In the genomic region with DNA sequence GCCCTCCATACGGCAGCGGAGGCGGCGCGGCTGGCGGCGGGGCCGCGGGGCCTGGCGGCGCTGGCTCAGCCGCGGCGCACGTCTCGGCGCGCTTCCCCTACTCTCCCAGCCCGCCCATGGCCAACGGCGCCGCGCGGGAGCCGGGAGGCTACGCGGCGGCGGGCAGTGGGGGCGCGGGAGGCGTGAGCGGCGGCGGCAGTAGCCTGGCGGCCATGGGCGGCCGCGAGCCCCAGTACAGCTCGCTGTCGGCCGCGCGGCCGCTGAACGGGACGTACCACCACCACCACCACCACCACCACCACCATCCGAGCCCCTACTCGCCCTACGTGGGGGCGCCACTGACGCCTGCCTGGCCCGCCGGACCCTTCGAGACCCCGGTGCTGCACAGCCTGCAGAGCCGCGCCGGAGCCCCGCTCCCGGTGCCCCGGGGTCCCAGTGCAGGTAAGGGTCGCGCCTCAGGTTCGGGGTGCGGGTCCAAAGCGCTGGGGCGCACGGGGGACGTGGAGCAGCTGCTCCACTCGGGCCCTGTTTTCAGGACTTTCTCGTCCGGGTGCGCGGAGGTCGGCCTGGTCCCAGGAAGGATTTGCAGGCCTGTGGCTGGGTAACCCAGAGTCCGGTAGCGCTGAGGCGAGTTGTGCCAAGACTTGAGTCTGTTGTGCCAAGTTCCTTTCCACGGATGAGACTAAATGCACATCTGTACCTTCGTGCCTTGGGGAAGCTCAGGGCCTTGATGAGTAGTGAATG, we compare ENCODE assay signal across 11 cellular contexts. TPM values are rescaled to one million over a fixed set of nuclear protein-coding genes. Genes with fewer than 3 reads are reported as not detected.
A peak's percentile ranks its signal among the peaks of the same experiment; 100 is the strongest.
DNase-seq lines count a peak whose midpoint lies in the region; ATAC-seq, FAIRE-seq and TF ChIP-seq lines count a peak whose summit lies in the region.
"Had no signal": no experiment of that assay in that cellular context is flagged by ENCODE, and none has a peak within 500 bp of the region (broad histone marks: within the 10 kb centered on the region; RNA-seq: fewer than 3 reads in every experiment).

No MANE protein-coding gene starts in this region.

- H2BK120ac ChIP-seq in IMR-90 (ENCODE audit: low read depth, low read length), result no peak overlapping the region

- BruUV-seq in IMR-90 (replicated peaks; lab: Mats Ljungman, UMichigan), result no TSS peak
- BruUV-seq in HepG2 (replicated peaks; lab: Mats Ljungman, UMichigan), result no TSS peak

- peaks cover 3% of the 10 kb centered on the region for H3K79me2 ChIP-seq in HepG2 (ENCODE audit: insufficient read depth, low read length)

- no peak for DNase-seq in IMR-90
- no peak for DNase-seq in HepG2 (ENCODE audit: low spot score)
- DNase-seq in effector memory CD8-positive, alpha-beta T cell, result no peak
- no peak for DNase-seq in GM10248 (ENCODE audit: extremely low spot score)
- DNase-seq in cerebellar nuclear complex (lab: John Stamatoyannopoulos, UW), result no peak
- no peak for DNase-seq in NOMO-1 (lab: John Stamatoyannopoulos, UW; ENCODE audit: unreplicated experiment in 2 of 2)

- POLR2A ChIA-PET in IMR-90 (lab: Charles Lee; ENCODE audit: unreplicated experiment) (no interaction called here), HepG2 (lab: Yijun Ruan, JAX) (no interaction called here), GM10248 (lab: Yijun Ruan, JAX) (no interaction called here)

- H3K27me3 ChIP-seq in IMR-90 (ENCODE audit: control insufficient read depth, insufficient read depth, low read length), result peaks cover 18% of the 10 kb centered on the region
- H3K27me3 ChIP-seq in duodenal mucosa (ENCODE audit: control insufficient read depth in 1 of 2, insufficient read depth in 2 of 2, low read length in 2 of 2), result peaks cover 10 to 16% of the 10 kb centered on the region in 2 donors
- peaks cover 0 to 17% of the 10 kb centered on the region in 2 experiments; a peak in 3 of 5 replicates for H3K27me3 ChIP-seq in HepG2 (ENCODE audit: control insufficient read depth in 1 of 2, insufficient read depth in 2 of 2, low read length in 2 of 2)
- peaks cover 4 to 23% (median 15%) of the 10 kb centered on the region in 5 donors for H3K27me3 ChIP-seq in subcutaneous abdominal adipose tissue (ENCODE audit: control insufficient read depth in 5 of 5, insufficient read depth in 4 of 5, low read length in 5 of 5)

- H4K20me1 ChIP-seq in IMR-90 (ENCODE audit: insufficient read depth, low read length) (peaks cover 53% of the 10 kb centered on the region), HepG2 (ENCODE audit: insufficient read depth, low read length) (no peaks in the 10 kb centered on the region)

- no peak for TF ChIP-seq EP300 in HepG2 (IDR thresholded peaks at IDR 0.05; ENCODE audit: low read depth in 2 of 2, low read length in 2 of 2)
- TF ChIP-seq EP300 in HepG2 (CRISPR knock-in tag; IDR thresholded peaks at IDR 0.05; ENCODE audit: borderline replicate concordance), result no peak

- intact Hi-C loops in IMR-90 (cut with micrococcal nuclease), result loop anchor here (2.0 to 5.0 kb wide), 5 partner anchors 143 to 625 kb away; no protein-coding TSS in a partner anchor
- intact Hi-C loops in HepG2 (cut with micrococcal nuclease; ENCODE audit: unreplicated experiment), result loop anchor here (10.0 kb wide), 2 partner anchors 113 to 147 kb away; no protein-coding TSS in a partner anchor

- peak overlapping the region; percentile 92 for H3K4me2 ChIP-seq in IMR-90 (ENCODE audit: low read depth, low read length)
- no peak overlapping the region for H3K4me2 ChIP-seq in HepG2 (ENCODE audit: low read depth, low read length)

- in situ Hi-C loops in IMR-90 (cut with MboI; ENCODE audit: low sequenced_read_pairs) (loop anchor here (5.0 kb wide), 1 partner anchor 390 kb away; no protein-coding TSS in a partner anchor), HepG2 (cut with HindIII; ENCODE audit: extremely low pct_ligation_motif_present, low pct_unique_long_range_greater_than_20kb) (no loop called here)

- peak overlapping the region; percentile 12; the same call in 1 of the 2 replicates for H3K14ac ChIP-seq in IMR-90 (replicated peaks; ENCODE audit: low read depth, low read length)

- H2AFZ ChIP-seq in IMR-90 (replicated peaks; ENCODE audit: low read length, poor library complexity) (peak overlapping the region; percentile 87), HepG2 (ENCODE audit: low read length) (no peak overlapping the region)

- peak overlapping the region; percentile 77 for H3K4me3 ChIP-seq in IMR-90 (ENCODE audit: insufficient read depth, low read depth, low read length)
- H3K4me3 ChIP-seq in duodenal mucosa (ENCODE audit: low read depth in 1 of 2, low read length in 2 of 2), result peak overlapping the region; percentile 85 to 89
- H3K4me3 ChIP-seq in HepG2 (replicated peaks in 1 of 3; ENCODE audit: insufficient read depth in 1 of 3, low read depth in 2 of 3, low read length in 3 of 3), result no peak overlapping the region
- H3K4me3 ChIP-seq in subcutaneous abdominal adipose tissue (ENCODE audit: low read depth in 1 of 5, low read length in 5 of 5), result peak overlapping the region; percentile 31 to 86 (median 52)

- H3K4ac ChIP-seq in IMR-90 (ENCODE audit: low read depth, low read length), result peak overlapping the region; percentile 9

- H3K9ac ChIP-seq in IMR-90 (ENCODE audit: low read depth, low read length) (peak overlapping the region; percentile 89), duodenal mucosa (ENCODE audit: low read depth in 1 of 2, low read length in 2 of 2) (peak overlapping the region; percentile 84 to 97), HepG2 (ENCODE audit: insufficient read depth, low read depth, low read length) (no peak overlapping the region), subcutaneous abdominal adipose tissue (ENCODE audit: low read length in 5 of 5) (no peak overlapping the region)

- dilution Hi-C loops in IMR-90 (cut with HindIII; ENCODE audit: low sequenced_read_pairs, unreplicated experiment), result no loop called here

- H4K5ac ChIP-seq in IMR-90 (ENCODE audit: low read depth, low read length), result no peak overlapping the region; the same call in 1 of the 2 replicates

- peaks cover 2% of the 10 kb centered on the region; the same call in 1 of the 2 replicates for H3K9me3 ChIP-seq in IMR-90 (ENCODE audit: control insufficient read depth, insufficient read depth, low read length)
- no peaks in the 10 kb centered on the region for H3K9me3 ChIP-seq in duodenal mucosa (ENCODE audit: control insufficient read depth in 1 of 2, low read length in 2 of 2)
- H3K9me3 ChIP-seq in HepG2 (ENCODE audit: low read length), result no peaks in the 10 kb centered on the region
- H3K9me3 ChIP-seq in subcutaneous abdominal adipose tissue (ENCODE audit: control insufficient read depth in 5 of 5, low read length in 5 of 5), result no peaks in the 10 kb centered on the region

- TF ChIP-seq POLR2A in IMR-90 (IDR thresholded peaks at IDR 0.05; ENCODE audit: low read depth, low read length) (peak; percentile 18; the same call in 1 of the 2 replicates), HepG2 (IDR thresholded peaks at IDR 0.05; ENCODE audit: insufficient read depth in 1 of 2, low read depth in 2 of 2, low read length in 2 of 2) (no peak)

- FAIRE-seq in HepG2 (lab: Jason Lieb, UNC), result no peak
- FAIRE-seq: GM19239, urothelium cell line had no signal

- H2AK9ac ChIP-seq in IMR-90 (replicated peaks; ENCODE audit: low read depth, low read length, poor library complexity), result peak overlapping the region; percentile 17

- no peaks in the 10 kb centered on the region for H3K9me3 Mint-ChIP-seq in effector memory CD8-positive, alpha-beta T cell
- H3K9me3 Mint-ChIP-seq: activated naive CD8-positive, alpha-beta T cell treated with anti-CD3 and anti-CD28 coated beads, Interleukin-2, amount 10 ng/mL, durations not matched to agents 7 days and 5 days had no signal

- H3K9me1 ChIP-seq in IMR-90 (ENCODE audit: insufficient read depth, low read length), result no peaks in the 10 kb centered on the region

- TF ChIP-seq CTCF in IMR-90 (conservative IDR thresholded peaks at IDR 0.05; ENCODE audit: low read depth, low read length) (no peak), HepG2 (CRISPR knock-in tag; IDR thresholded peaks at IDR 0.05) (no peak), GM10248 (IDR thresholded peaks at IDR 0.05; ENCODE audit: control extremely low read depth, extremely low read depth, low read depth, missing control alignments) (no peak)

- H3K18ac ChIP-seq in IMR-90 (ENCODE audit: low read depth, low read length), result no peak overlapping the region

- H3K36me3 ChIP-seq in IMR-90 (ENCODE audit: control insufficient read depth, insufficient read depth, low read length) (peaks cover 11% of the 10 kb centered on the region), duodenal mucosa (ENCODE audit: control insufficient read depth in 1 of 2, insufficient read depth in 2 of 2, low read length in 2 of 2) (peaks cover 8 to 9% of the 10 kb centered on the region in 2 donors), HepG2 (replicated peaks in 1 of 2; ENCODE audit: control insufficient read depth in 1 of 2, insufficient read depth in 2 of 2, low read length in 2 of 2) (no peaks in the 10 kb centered on the region), subcutaneous abdominal adipose tissue (ENCODE audit: control insufficient read depth in 5 of 5, insufficient read depth in 5 of 5, low read length in 5 of 5) (peaks cover 0 to under 1% (median 0%) of the 10 kb centered on the region in 5 donors)

- H3K4me3 Mint-ChIP-seq in effector memory CD8-positive, alpha-beta T cell, result peak overlapping the region in 1 of 2 donors; percentile 47
- H3K4me3 Mint-ChIP-seq: activated naive CD8-positive, alpha-beta T cell treated with anti-CD3 and anti-CD28 coated beads, Interleukin-2, amount 10 ng/mL, durations not matched to agents 7 days and 5 days had no signal

- ATAC-seq in IMR-90 (ENCODE audit: low read depth) (no peak; the same call in 1 of the 2 replicates), HepG2 (no peak)
- ATAC-seq in effector memory CD8-positive, alpha-beta T cell (replicated peaks), result no peak

- peak overlapping the region; percentile 70 for H3K23ac ChIP-seq in IMR-90 (ENCODE audit: low read depth, low read length)

- 15% methylated on average over 22 of the region's 81 CpGs; no CpG with 5 or more reads in 1 of the 2 experiments for WGBS in IMR-90 (ENCODE audit: extremely low coverage in 2 of 2, insufficient read length in 1 of 2), 2 experiments
- 97% methylated on average over 49 of the region's 81 CpGs for WGBS in HepG2 (ENCODE audit: low lambda C conversion rate)

- H3K36me3 Mint-ChIP-seq in effector memory CD8-positive, alpha-beta T cell (ENCODE audit: insufficient read depth), result peaks cover 14% of the 10 kb centered on the region

- CTCF ChIA-PET in IMR-90 (lab: Yijun Ruan, JAX) (no interaction called here), HepG2 (lab: Yijun Ruan, JAX; ENCODE audit: low intra/inter-chr PET ratio, low total read pairs) (no interaction called here), GM10248 (lab: Yijun Ruan, JAX) (no interaction called here)

- peaks cover 19 to 21% of the 10 kb centered on the region in 2 donors for H3K4me1 Mint-ChIP-seq in effector memory CD8-positive, alpha-beta T cell (ENCODE audit: low read depth in 2 of 2)

- H3K27me3 Mint-ChIP-seq in effector memory CD8-positive, alpha-beta T cell, result peaks cover 68 to 90% of the 10 kb centered on the region in 2 donors

- H3K27ac Mint-ChIP-seq in effector memory CD8-positive, alpha-beta T cell, result no peak overlapping the region
- H3K27ac Mint-ChIP-seq: activated naive CD8-positive, alpha-beta T cell treated with anti-CD3 and anti-CD28 coated beads, Interleukin-2, amount 10 ng/mL, durations not matched to agents 7 days and 5 days had no signal

- no peak overlapping the region for H4K8ac ChIP-seq in IMR-90 (ENCODE audit: low read depth in 2 of 2, low read length in 2 of 2)

- H3K27ac ChIP-seq in IMR-90 (ENCODE audit: insufficient read depth, low read length) (no peak overlapping the region; the same call in 1 of the 2 replicates), duodenal mucosa (ENCODE audit: low read depth, low read length) (peak overlapping the region; percentile 53), HepG2 (ENCODE audit: extremely low read length, insufficient read depth, low read length) (no peak overlapping the region), subcutaneous abdominal adipose tissue (ENCODE audit: low read depth, low read length) (no peak overlapping the region)

- no peak overlapping the region for H2BK5ac ChIP-seq in IMR-90 (ENCODE audit: low read depth, low read length, poor library complexity, severe bottlenecking)

- 0 out of 2 replicates have a peak overlapping the region, but pooled peaks have one; percentile 8 for H2AK5ac ChIP-seq in IMR-90 (ENCODE audit: low read depth, low read length)

- TF ChIP-seq RAD21 in IMR-90 (IDR thresholded peaks at IDR 0.05; ENCODE audit: low read length), result no peak
- no peak for TF ChIP-seq RAD21 in HepG2 (CRISPR knock-in tag; IDR thresholded peaks at IDR 0.05)

- H3K4me1 ChIP-seq in IMR-90 (ENCODE audit: control insufficient read depth, insufficient read depth, low read length) (peaks cover 16% of the 10 kb centered on the region), duodenal mucosa (ENCODE audit: control insufficient read depth in 1 of 2, insufficient read depth in 2 of 2, low read length in 2 of 2) (no peaks in the 10 kb centered on the region), HepG2 (ENCODE audit: insufficient read depth, low read length) (peaks cover 55% of the 10 kb centered on the region), subcutaneous abdominal adipose tissue (ENCODE audit: control insufficient read depth in 5 of 5, insufficient read depth in 5 of 5, low read length in 5 of 5) (peaks cover 0 to 64% (median 44%) of the 10 kb centered on the region in 5 donors)

- peak overlapping the region; percentile 3; the same call in 1 of the 2 replicates for H4K91ac ChIP-seq in IMR-90 (ENCODE audit: insufficient read depth, low read depth, low read length)

- H2BK15ac ChIP-seq in IMR-90 (ENCODE audit: low read depth, low read length), result no peak overlapping the region; the same call in 2 of the 3 replicates

- H3K79me1 ChIP-seq in IMR-90 (ENCODE audit: low read depth in 1 of 2, low read length in 2 of 2), result peaks cover 11 to 24% of the 10 kb centered on the region in 2 experiments

- no peak overlapping the region for H2BK20ac ChIP-seq in IMR-90 (ENCODE audit: low read depth, low read length)

- H3K56ac ChIP-seq in IMR-90 (ENCODE audit: extremely low read depth, insufficient read depth, low read length), result no peak overlapping the region

RNA-seq across cellular contexts. Expression of a gene that starts 2.6 kb away (rescaled TPM):
- total RNA-seq in IMR-90 (2012; rRNA removed) (2.5 and 3.3 TPM in 2 replicates), HepG2 (2016; rRNA removed; fragmentation: Illumina TruSeq; extraction: Trizol) (2.9 and 3.2 TPM in 2 replicates)
- polyA plus RNA-seq in IMR-90 (2012; rRNA removed) (4.0 and 4.2 TPM in 2 replicates), HepG2 (2011; rRNA removed) (0.84 and 0.95 TPM in 2 replicates)
- polyA plus RNA-seq in IMR-90 (2012; cell fraction: cytosol; rRNA removed), result 1.8 and 5.7 TPM in 2 replicates
- polyA plus RNA-seq in IMR-90 (2012; cell fraction: nucleus; rRNA removed; ENCODE audit: low replicate concordance), result 10.4 and 10.7 TPM in 2 replicates
- 0.53 and 0.71 TPM in 2 replicates for total RNA-seq in HepG2 (2016; cell fraction: cytosol; rRNA removed; fragmentation: Illumina TruSeq; extraction: Trizol; ENCODE audit: low read depth)
- 2.5 and 3.4 TPM in 2 replicates for total RNA-seq in HepG2 (2016; cell fraction: insoluble cytoplasmic fraction; rRNA removed; fragmentation: Illumina TruSeq; extraction: Trizol)
- total RNA-seq in HepG2 (2016; cell fraction: membrane; rRNA removed; fragmentation: Illumina TruSeq; extraction: Trizol), result 2.1 and 2.4 TPM in 2 replicates
- total RNA-seq in HepG2 (2016; cell fraction: nucleus; rRNA removed; fragmentation: Illumina TruSeq; extraction: Trizol), result 2.9 and 3.3 TPM in 2 replicates
- polyA plus RNA-seq in HepG2 (2011; cell fraction: cytosol; rRNA removed), result 0.38 and 0.39 TPM in 2 replicates
- 1.6 and 2.6 TPM in 2 replicates for polyA plus RNA-seq in HepG2 (2011; cell fraction: nucleus; rRNA removed)
- 0.52 and 0.87 TPM in 2 replicates for polyA plus RNA-seq in HepG2 (2012)
- polyA plus RNA-seq in HepG2 (2016; cell fraction: cytosol; fragmentation: Illumina TruSeq; extraction: Trizol; ENCODE audit: low read depth), result 0.33 and 0.35 TPM in 2 replicates
- polyA plus RNA-seq in HepG2 (2016; cell fraction: insoluble cytoplasmic fraction; fragmentation: Illumina TruSeq; extraction: Trizol; ENCODE audit: low read depth), result 3.6 and 4.5 TPM in 2 replicates
- 0.98 and 1.2 TPM in 2 replicates for polyA plus RNA-seq in HepG2 (2016; cell fraction: membrane; fragmentation: Illumina TruSeq; extraction: Trizol; ENCODE audit: low read depth)
- 4.1 and 6.0 TPM in 2 replicates for polyA plus RNA-seq in HepG2 (2016; cell fraction: nucleus; fragmentation: Illumina TruSeq; extraction: Trizol; ENCODE audit: insufficient read depth, low read depth)
- polyA minus RNA-seq in HepG2 (2011; rRNA and poly(A)+ RNA removed; ENCODE audit: low replicate concordance), result 1.2 and 1.3 TPM in 2 replicates
- 0.89 and 1.1 TPM in 2 replicates for polyA minus RNA-seq in HepG2 (2011; cell fraction: cytosol; rRNA and poly(A)+ RNA removed)
- 2.0 and 3.2 TPM in 2 replicates for polyA minus RNA-seq in HepG2 (2011; cell fraction: nucleus; rRNA and poly(A)+ RNA removed)

Comparison
In these comparisons a context has a peak if more than half of its experiments do, and no peak if none do; other contexts are left out.
1. H3K4me3 ChIP-seq: peak in IMR-90 (single experiment), duodenal mucosa (2 of 2) and subcutaneous abdominal adipose tissue (5 of 5); none in HepG2 (0 of 3).
2. H3K9ac ChIP-seq: peak in IMR-90 (single experiment) and duodenal mucosa (2 of 2); none in HepG2 (single experiment) and subcutaneous abdominal adipose tissue (0 of 5).